17 cellular contexts compared by ENCODE assay signal in the genomic region with DNA sequence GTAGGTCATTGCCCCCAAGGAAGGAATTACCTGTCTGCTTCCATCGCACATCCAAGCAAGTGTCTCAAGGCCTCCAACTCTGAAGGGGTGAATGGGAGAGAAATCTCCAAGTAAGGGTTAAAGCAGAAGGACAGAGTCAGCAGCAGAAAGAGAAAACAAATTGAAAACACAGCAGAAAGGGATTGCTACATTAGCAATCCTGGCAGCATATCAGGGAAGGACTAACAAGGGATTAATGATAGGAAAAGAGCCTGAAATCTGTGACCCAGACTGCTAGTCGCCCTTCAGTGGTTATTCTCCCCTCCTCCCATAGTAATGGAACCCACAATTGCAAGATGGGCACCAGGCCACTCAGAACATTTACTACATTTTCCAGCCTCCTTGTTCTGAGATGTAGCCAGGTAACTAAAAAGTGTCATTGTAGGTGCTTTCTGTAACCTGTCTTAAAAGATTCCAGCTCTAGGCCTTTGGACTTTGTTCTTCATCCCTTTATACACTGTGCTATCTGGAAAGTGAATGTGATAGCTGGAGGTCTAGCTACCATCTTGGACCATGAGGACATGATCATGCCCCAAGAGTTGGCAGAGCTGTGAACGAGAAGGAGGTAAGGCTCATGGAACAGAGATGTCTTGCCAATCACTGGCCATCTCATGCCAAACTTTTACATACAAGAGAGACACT. TPM values are rescaled to one million over a fixed set of nuclear protein-coding genes. Genes with fewer than 3 reads are reported as not detected.
DNase-seq lines count a peak whose midpoint lies in the region; ATAC-seq and TF ChIP-seq lines count a peak whose summit lies in the region.
"Had no signal": no experiment of that assay in that cellular context is flagged by ENCODE, and none has a peak within 500 bp of the region (broad histone marks: within the 10 kb centered on the region; RNA-seq: fewer than 3 reads in every experiment).

No MANE protein-coding gene starts in this region.

- H3K9me3 ChIP-seq in H9 (ENCODE audit: control insufficient read depth, low read depth, low read length) (no peaks in the 10 kb centered on the region), mesenchymal stem cell (ENCODE audit: control insufficient read depth, low read length) (no peaks in the 10 kb centered on the region)

- no peak for ATAC-seq in GM18867 (IDR thresholded peaks at IDR 0.05; ENCODE audit: unreplicated experiment)
- ATAC-seq: HCT116 had no signal

- no peak overlapping the region for H3K14ac ChIP-seq in H9 (ENCODE audit: insufficient read depth, low read length)
- no peak overlapping the region for H3K14ac ChIP-seq in mesenchymal stem cell (ENCODE audit: low read length in 2 of 2)

- H3K23me2 ChIP-seq in H9 (ENCODE audit: insufficient read length, low read depth, low read length, poor library complexity, severe bottlenecking), result no peaks in the 10 kb centered on the region

- H3K27ac ChIP-seq in H9 (ENCODE audit: insufficient read length, low read depth, low read length), result no peak overlapping the region
- no peak overlapping the region for H3K27ac ChIP-seq in mesenchymal stem cell (ENCODE audit: low read length, poor library complexity, severe bottlenecking)
- H3K27ac ChIP-seq: HL-60 had no signal

- H3K27me3 ChIP-seq in H9 (ENCODE audit: insufficient read depth, low read length), result no peaks in the 10 kb centered on the region
- peaks cover 0 to 24% of the 10 kb centered on the region in 2 experiments for H3K27me3 ChIP-seq in mesenchymal stem cell (ENCODE audit: control insufficient read depth in 1 of 2, insufficient read depth in 1 of 2, low read length in 2 of 2)

- no peak overlapping the region for H3K18ac ChIP-seq in H9 (ENCODE audit: insufficient read length, low read depth, low read length)
- no peak overlapping the region for H3K18ac ChIP-seq in mesenchymal stem cell (ENCODE audit: low read depth in 1 of 2, low read length in 2 of 2)

- no peak overlapping the region for H4K8ac ChIP-seq in H9 (replicated peaks; ENCODE audit: insufficient read length, low read depth, low read length)
- H4K8ac ChIP-seq in mesenchymal stem cell (ENCODE audit: low read length), result no peak overlapping the region

- H3K4me2 ChIP-seq in H9 (ENCODE audit: insufficient read depth, insufficient read length, low read length) (no peak overlapping the region), mesenchymal stem cell (ENCODE audit: low read length, poor library complexity, severe bottlenecking) (no peak overlapping the region)

- H2BK120ac ChIP-seq in H9 (ENCODE audit: low read depth, low read length, poor library complexity, severe bottlenecking) (no peak overlapping the region), mesenchymal stem cell (ENCODE audit: low read depth, low read length) (no peak overlapping the region)

- H3K23ac ChIP-seq in H9 (ENCODE audit: insufficient read length, low read depth, low read length), result no peak overlapping the region
- H3K23ac ChIP-seq in mesenchymal stem cell (ENCODE audit: low read length in 2 of 2), result no peak overlapping the region

- H3K79me1 ChIP-seq in H9 (ENCODE audit: insufficient read depth, low read depth, low read length, poor library complexity, severe bottlenecking) (peaks cover 7% of the 10 kb centered on the region), mesenchymal stem cell (replicated peaks; ENCODE audit: low read length, poor library complexity, severe bottlenecking) (peaks cover 29% of the 10 kb centered on the region)

- H2AFZ ChIP-seq in H9 (ENCODE audit: low read length), result no peak overlapping the region
- no peak overlapping the region for H2AFZ ChIP-seq in mesenchymal stem cell (ENCODE audit: low read depth, low read length)

- H3K4me3 ChIP-seq in mesenchymal stem cell (ENCODE audit: insufficient read depth in 1 of 2, low read depth in 1 of 2, low read length in 2 of 2) (no peak overlapping the region), foreskin fibroblast (ENCODE audit: low read depth in 1 of 2, low read length in 2 of 2) (no peak overlapping the region)

- peak overlapping the region in 2 of 3 experiments; percentile 1 to 42; a peak in 2 of 7 replicates for H3K27ac Mint-ChIP-seq in H9
- H3K27ac Mint-ChIP-seq: B cell; CD4-positive, alpha-beta T cell had no signal

- no CpG with 5 or more reads among the region's 3 CpGs for WGBS in H9 (ENCODE audit: extremely low coverage, insufficient read length, low lambda C conversion rate)
- 75% methylated on average over 3 of the region's 3 CpGs for WGBS in mesenchymal stem cell

- H2BK15ac ChIP-seq in H9 (ENCODE audit: low read depth, low read length) (no peak overlapping the region), mesenchymal stem cell (ENCODE audit: low read depth, poor library complexity, severe bottlenecking) (no peak overlapping the region)

- H3K56ac ChIP-seq in H9 (ENCODE audit: insufficient read length, low read depth, low read length), result no peak overlapping the region

- H3K4me1 Mint-ChIP-seq in H9, result peaks cover 30 to 34% of the 10 kb centered on the region in 2 experiments

- H2BK12ac ChIP-seq in H9 (ENCODE audit: insufficient read length, low read depth, low read length), result no peak overlapping the region
- H2BK12ac ChIP-seq in mesenchymal stem cell (ENCODE audit: low read length in 2 of 2), result no peak overlapping the region

- H4K20me1 ChIP-seq in H9 (ENCODE audit: control insufficient read depth, insufficient read depth, insufficient read length), result no peaks in the 10 kb centered on the region

- no peaks in the 10 kb centered on the region for H3K27me3 Mint-ChIP-seq in H9 (ENCODE audit: low read depth)
- H3K27me3 Mint-ChIP-seq: B cell; CD4-positive, alpha-beta T cell had no signal

- no peaks in the 10 kb centered on the region for H3K79me2 ChIP-seq in H9 (ENCODE audit: insufficient read depth, low read length)

- H3K4ac ChIP-seq in H9 (ENCODE audit: low read depth, low read length), result no peak overlapping the region
- H3K4ac ChIP-seq in mesenchymal stem cell (ENCODE audit: low read depth in 1 of 2, low read length in 2 of 2), result no peak overlapping the region

- no peak for TF ChIP-seq CTCF in H9 (conservative IDR thresholded peaks at IDR 0.05)
- TF ChIP-seq CTCF in foreskin fibroblast (IDR thresholded peaks at IDR 0.05; ENCODE audit: low read depth, low read length), result no peak

- DNase-seq in D341Med (ENCODE audit: low spot score) (peak; percentile 41), H9 (no peak), amniotic epithelial cell (ENCODE audit: low read depth) (peak; percentile 28), mesenchymal stem cell (no peak), foreskin fibroblast (no peak), MV-4-11 (lab: John Stamatoyannopoulos, UW) (no peak)
- DNase-seq in stimulated activated naive CD4-positive, alpha-beta T cell (lab: John Stamatoyannopoulos, UW), result no peak
- DNase-seq: C1 segment of cervical spinal cord; CD4-positive, alpha-beta T cell; DMS153; DMS79 treated with DMSO at 0.1 percent for 48 hours; EL; IMR-90 had no signal

- no peaks in the 10 kb centered on the region for H3K9me3 Mint-ChIP-seq in H9
- H3K9me3 Mint-ChIP-seq: CD4-positive, alpha-beta T cell had no signal

- no peak overlapping the region for H2BK20ac ChIP-seq in H9 (ENCODE audit: low read depth, low read length, poor library complexity, severe bottlenecking)

- H4K91ac ChIP-seq in H9 (ENCODE audit: insufficient read length, low read depth, low read length) (no peak overlapping the region), mesenchymal stem cell (ENCODE audit: low read length) (no peak overlapping the region)

- H2AK5ac ChIP-seq in H9 (ENCODE audit: insufficient read length, low read length) (no peak overlapping the region), mesenchymal stem cell (ENCODE audit: low read length, severe bottlenecking) (peak overlapping the region; percentile 35)

- no peak overlapping the region for H4K5ac ChIP-seq in H9 (ENCODE audit: insufficient read length, low read depth, low read length)

- H3T11ph ChIP-seq in H9 (ENCODE audit: low read length), result no peak overlapping the region

- peaks cover 2% of the 10 kb centered on the region; the same call in 1 of the 2 replicates for H3K4me1 ChIP-seq in H9 (ENCODE audit: insufficient read depth, low read length)
- peaks cover 9% of the 10 kb centered on the region for H3K4me1 ChIP-seq in mesenchymal stem cell (ENCODE audit: control insufficient read depth, insufficient read depth, low read depth, low read length)

- H3K36me3 ChIP-seq in mesenchymal stem cell (ENCODE audit: control insufficient read depth in 1 of 2, insufficient read depth in 2 of 2, low read depth in 1 of 2, low read length in 2 of 2), result no peaks in the 10 kb centered on the region

- H3K9ac ChIP-seq in H9 (ENCODE audit: extremely low read depth, insufficient read length, low read length), result no peak overlapping the region
- H3K9ac ChIP-seq in mesenchymal stem cell (ENCODE audit: low read length), result no peak overlapping the region

- H3K4me3 Mint-ChIP-seq in H9, result no peak overlapping the region
- H3K4me3 Mint-ChIP-seq: B cell; CD4-positive, alpha-beta T cell had no signal

- H3K36me3 Mint-ChIP-seq in H9 (ENCODE audit: insufficient read depth in 1 of 3, low read depth in 3 of 3), result peaks cover 2 to 17% (median 13%) of the 10 kb centered on the region in 3 experiments; a peak in 6 of 7 replicates

- H2BK5ac ChIP-seq in H9 (ENCODE audit: insufficient read length, low read length), result no peak overlapping the region
- no peak overlapping the region for H2BK5ac ChIP-seq in mesenchymal stem cell (ENCODE audit: low read depth, low read length, poor library complexity, severe bottlenecking)

RNA-seq across cellular contexts. Expression of a gene that starts 36.0 kb away (rescaled TPM):
- total RNA-seq in H9 (2021), result 18.3 and 20.0 TPM in 2 replicates
- polyA plus RNA-seq in mesenchymal stem cell (2013, experiment 1 of 2), result 0.41 TPM
- 0.45 TPM for polyA plus RNA-seq in mesenchymal stem cell (2013, experiment 2 of 2)

Comparison
In these comparisons a context has a peak if more than half of its experiments do, and no peak if none do; other contexts are left out.
1. DNase-seq: peak in D341Med (single experiment) and amniotic epithelial cell (single experiment); none in H9 (single experiment), mesenchymal stem cell (single experiment), foreskin fibroblast (0 of 2), MV-4-11 (single experiment) and stimulated activated naive CD4-positive, alpha-beta T cell (0 of 6).